Comparison of ENCODE assay signal across 17 cellular contexts in the genomic region with DNA sequence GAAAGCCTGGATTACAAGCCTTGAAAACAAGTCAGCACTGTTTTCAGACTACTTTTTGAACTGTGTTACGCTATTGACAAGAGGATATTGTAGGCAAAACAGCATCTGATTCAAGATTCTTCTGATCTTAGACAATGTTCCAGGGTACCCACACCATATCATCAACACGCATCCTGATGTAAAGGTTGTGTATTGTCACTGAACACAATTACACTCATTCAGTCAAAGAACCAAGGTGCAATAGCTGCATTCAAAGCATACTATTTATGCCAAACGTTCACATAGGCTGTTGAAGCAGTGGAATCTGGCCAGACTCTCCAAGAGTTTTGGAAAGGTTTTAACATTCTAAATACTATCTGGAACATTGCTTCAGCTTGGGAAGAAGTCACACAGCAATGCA. TPM values are rescaled to one million over a fixed set of nuclear protein-coding genes. Genes with fewer than 3 reads are reported as not detected.
DNase-seq lines count a peak whose midpoint lies in the region; ATAC-seq and TF ChIP-seq lines count a peak whose summit lies in the region.
"Had no signal": no experiment of that assay in that cellular context is flagged by ENCODE, and none has a peak within 500 bp of the region (broad histone marks: within the 10 kb centered on the region; RNA-seq: fewer than 3 reads in every experiment).

No MANE protein-coding gene starts in this region.

- H3K9ac ChIP-seq in BLaER1 (peak overlapping the region; percentile 27), Karpas-422 (ENCODE audit: low read length) (peak overlapping the region; percentile 40)
- H3K9ac ChIP-seq: GM23248 had no signal

- H3K9me2 ChIP-seq in Karpas-422 (replicated peaks; ENCODE audit: insufficient read depth, low read length): no peaks in the 10 kb centered on the region

- H3K4me1 ChIP-seq in BLaER1 (peaks cover 100% of the 10 kb centered on the region), Karpas-422 (ENCODE audit: low read length) (peaks cover 50% of the 10 kb centered on the region), Peyer's patch (no peaks in the 10 kb centered on the region), vagina (no peaks in the 10 kb centered on the region)

- no peaks in the 10 kb centered on the region for H3K27me3 ChIP-seq in BLaER1
- no peaks in the 10 kb centered on the region for H3K27me3 ChIP-seq in Karpas-422 (ENCODE audit: low read length)
- no peaks in the 10 kb centered on the region for H3K27me3 ChIP-seq in Peyer's patch
- H3K27me3 ChIP-seq in vagina: no peaks in the 10 kb centered on the region

- intact Hi-C loops in vagina (cut with DNase I): no loop called here

- DNase-seq in Karpas-422: no peak
- peak; percentile 16 for DNase-seq in cerebellar cortex (ENCODE audit: low spot score)
- DNase-seq in Peyer's patch: no peak
- DNase-seq in vagina (ENCODE audit: extremely low spot score in 2 of 2): no peak
- DNase-seq: 8988T; AML-193; CD4-positive, alpha-beta memory T cell; COR-L47; DMS153; DMS79 treated with DMSO at 0.1 percent for 48 hours; GM23248 had no signal

- peaks cover 27% of the 10 kb centered on the region for H3K79me2 ChIP-seq in Karpas-422 (ENCODE audit: low read length)

- TF ChIP-seq CTCF in Peyer's patch (IDR thresholded peaks at IDR 0.05): no peak
- TF ChIP-seq CTCF in vagina (IDR thresholded peaks at IDR 0.05): no peak

- no peak for TF ChIP-seq POLR2A in Peyer's patch (IDR thresholded peaks at IDR 0.05)
- no peak for TF ChIP-seq POLR2A in vagina (IDR thresholded peaks at IDR 0.05)

- no peaks in the 10 kb centered on the region for H3K36me3 Mint-ChIP-seq in stimulated activated memory B cell treated with anti-CD40 and anti-IgM and Interleukin-4, amounts not matched to agents 10 μg/mL and 1 μg/mL and 100 μg/mL, for 72 hours
- H3K36me3 Mint-ChIP-seq: CD4-positive, alpha-beta memory T cell; IgD-negative memory B cell had no signal

- H3K4me3 Mint-ChIP-seq in stimulated activated memory B cell treated with anti-CD40 and anti-IgM and Interleukin-4, amounts not matched to agents 10 μg/mL and 1 μg/mL and 100 μg/mL, for 72 hours: no peak overlapping the region
- H3K4me3 Mint-ChIP-seq: CD4-positive, alpha-beta memory T cell had no signal

- H3K27ac ChIP-seq in BLaER1: peak overlapping the region; percentile 88
- H3K27ac ChIP-seq in Karpas-422 (ENCODE audit: low read length): peak overlapping the region; percentile 89
- H3K27ac ChIP-seq in Peyer's patch: no peak overlapping the region
- H3K27ac ChIP-seq in vagina: no peak overlapping the region
- H3K27ac ChIP-seq: C4-2B, GM23248 had no signal

- no peaks in the 10 kb centered on the region for H4K20me1 ChIP-seq in BLaER1
- H4K20me1 ChIP-seq in Karpas-422 (ENCODE audit: insufficient read depth, low read depth, low read length): no peaks in the 10 kb centered on the region

- H3K4me1 Mint-ChIP-seq in stimulated activated memory B cell treated with anti-CD40 and anti-IgM and Interleukin-4, amounts not matched to agents 10 μg/mL and 1 μg/mL and 100 μg/mL, for 72 hours: peaks cover 12% of the 10 kb centered on the region
- H3K4me1 Mint-ChIP-seq: CD4-positive, alpha-beta memory T cell had no signal

- H3K4me2 ChIP-seq in BLaER1: peak overlapping the region; percentile 86
- H3K4me2 ChIP-seq in Karpas-422 (ENCODE audit: low read depth, low read length, poor library complexity, severe bottlenecking): peak overlapping the region; percentile 42

- H3K9me3 ChIP-seq in BLaER1 (peaks cover 20% of the 10 kb centered on the region; the same call in 1 of the 2 replicates), Karpas-422 (ENCODE audit: low read length) (no peaks in the 10 kb centered on the region), Peyer's patch (no peaks in the 10 kb centered on the region), vagina (no peaks in the 10 kb centered on the region)

- no peaks in the 10 kb centered on the region for H3K27me3 Mint-ChIP-seq in stimulated activated memory B cell treated with anti-CD40 and anti-IgM and Interleukin-4, amounts not matched to agents 10 μg/mL and 1 μg/mL and 100 μg/mL, for 72 hours
- H3K27me3 Mint-ChIP-seq: IgD-negative memory B cell had no signal

- H3K4me3 ChIP-seq in BLaER1 (peak overlapping the region; percentile 3; the same call in 1 of the 2 replicates), Karpas-422 (ENCODE audit: low read length) (no peak overlapping the region), Peyer's patch (no peak overlapping the region), vagina (no peak overlapping the region)
- H3K4me3 ChIP-seq: GM23248 had no signal

- no peak for ATAC-seq in stimulated activated memory B cell treated with anti-CD40 and anti-IgM and Interleukin-4, amounts not matched to agents 10 μg/mL and 1 μg/mL and 100 μg/mL, for 72 hours
- ATAC-seq in HG03095 (IDR thresholded peaks at IDR 0.05; ENCODE audit: unreplicated experiment): no peak
- ATAC-seq: HCT116 had no signal

- H3K36me3 ChIP-seq in BLaER1 (peaks cover 100% of the 10 kb centered on the region), Karpas-422 (ENCODE audit: insufficient read depth, low read length) (peaks cover 13% of the 10 kb centered on the region), Peyer's patch (no peaks in the 10 kb centered on the region), vagina (no peaks in the 10 kb centered on the region)

- H3K27ac Mint-ChIP-seq in stimulated activated memory B cell treated with anti-CD40 and anti-IgM and Interleukin-4, amounts not matched to agents 10 μg/mL and 1 μg/mL and 100 μg/mL, for 72 hours: peak overlapping the region; percentile 27
- H3K27ac Mint-ChIP-seq: CD4-positive, alpha-beta memory T cell had no signal

- no peaks in the 10 kb centered on the region for H3K9me3 Mint-ChIP-seq in stimulated activated memory B cell treated with anti-CD40 and anti-IgM and Interleukin-4, amounts not matched to agents 10 μg/mL and 1 μg/mL and 100 μg/mL, for 72 hours
- H3K9me3 Mint-ChIP-seq: CD4-positive, alpha-beta memory T cell; IgD-negative memory B cell had no signal

- peak overlapping the region; percentile 31; the same call in 1 of the 2 replicates for H2AFZ ChIP-seq in Karpas-422 (ENCODE audit: low read length)
- H2AFZ ChIP-seq: GM23248 had no signal

RNA-seq across cellular contexts. Expression of a gene that starts 47.9 kb away (rescaled TPM):
- 82.9 and 124 TPM in 2 replicates for total RNA-seq in Karpas-422 (2014; rRNA removed; shearing (Covaris generic); ENCODE audit: low replicate concordance)
- total RNA-seq in Peyer's patch (10 to 100 TPM; 12.4 to 32.2 (median 16.2) TPM), vagina (38.8 TPM)

Comparison
In these comparisons a context has a peak if more than half of its experiments do, and no peak if none do; other contexts are left out.
1. H3K27ac ChIP-seq: peak in BLaER1 (single experiment) and Karpas-422 (single experiment); none in Peyer's patch (0 of 4) and vagina (single experiment).